In genomic region chr6:7166410-7167293, GRCh38 we compare ENCODE assay signal across 12 cellular contexts. TPM values are rescaled to one million over a fixed set of nuclear protein-coding genes. Genes with fewer than 3 reads are reported as not detected.
DNase-seq lines count a peak whose midpoint lies in the region; ATAC-seq lines count a peak whose summit lies in the region.
"Had no signal": no experiment of that assay in that cellular context is flagged by ENCODE, and none has a peak within 500 bp of the region (broad histone marks: within the 10 kb centered on the region; RNA-seq: fewer than 3 reads in every experiment).

No MANE protein-coding gene starts in this region.

- H3K9me3 Mint-ChIP-seq in dendritic cell treated with granulocyte-macrophage colony-stimulating factor and Interleukin-4, amounts not matched to agents 40 ng/mL and 50 ng/mL, for 4 days: no peaks in the 10 kb centered on the region
- H3K9me3 Mint-ChIP-seq in activated CD4-positive, alpha-beta T cell treated with anti-CD3 and anti-CD28 coated beads, Interleukin-2, amount 10 ng/mL, durations not matched to agents 24 days and 14 days: no peaks in the 10 kb centered on the region
- H3K9me3 Mint-ChIP-seq: CD4-positive, alpha-beta T cell had no signal

- H3K4me1 Mint-ChIP-seq in dendritic cell treated with granulocyte-macrophage colony-stimulating factor and Interleukin-4, amounts not matched to agents 40 ng/mL and 50 ng/mL, for 4 days (ENCODE audit: low read depth): peaks cover 92% of the 10 kb centered on the region
- peaks cover 9% of the 10 kb centered on the region for H3K4me1 Mint-ChIP-seq in activated CD4-positive, alpha-beta T cell treated with anti-CD3 and anti-CD28 coated beads, Interleukin-2, amount 10 ng/mL, durations not matched to agents 24 days and 14 days

- H3K27ac Mint-ChIP-seq in dendritic cell treated with granulocyte-macrophage colony-stimulating factor and Interleukin-4, amounts not matched to agents 40 ng/mL and 50 ng/mL, for 4 days: peak overlapping the region; percentile 82
- no peak overlapping the region for H3K27ac Mint-ChIP-seq in activated CD4-positive, alpha-beta T cell treated with anti-CD3 and anti-CD28 coated beads, Interleukin-2, amount 10 ng/mL, durations not matched to agents 24 days and 14 days
- H3K27ac Mint-ChIP-seq: activated CD8-positive, alpha-beta T cell treated with anti-CD3 and anti-CD28 coated beads, Interleukin-2, amount 10 ng/mL, durations not matched to agents 7 days and 5 days; CD4-positive, alpha-beta T cell had no signal

- intact Hi-C loops in dendritic cell treated with granulocyte-macrophage colony-stimulating factor and Interleukin-4, amounts not matched to agents 40 ng/mL and 50 ng/mL, for 4 days (cut with micrococcal nuclease): loop anchor here (5.0 kb wide), 1 partner anchor 39 kb away; no protein-coding TSS in a partner anchor
- intact Hi-C loops in activated CD4-positive, alpha-beta T cell treated with anti-CD3 and anti-CD28 coated beads, Interleukin-2, amount 10 ng/mL, durations not matched to agents 24 days and 14 days (cut with micrococcal nuclease): no loop called here

- no peaks in the 10 kb centered on the region for H3K36me3 ChIP-seq in muscle layer of duodenum (ENCODE audit: control insufficient read depth in 1 of 2, insufficient read depth in 2 of 2, low read length in 2 of 2)

- peak overlapping the region; percentile 53 for H3K27ac ChIP-seq in muscle layer of duodenum (ENCODE audit: low read length)
- H3K27ac ChIP-seq: KMS-11 had no signal

- no peaks in the 10 kb centered on the region for H3K27me3 Mint-ChIP-seq in dendritic cell treated with granulocyte-macrophage colony-stimulating factor and Interleukin-4, amounts not matched to agents 40 ng/mL and 50 ng/mL, for 4 days
- no peaks in the 10 kb centered on the region for H3K27me3 Mint-ChIP-seq in activated CD4-positive, alpha-beta T cell treated with anti-CD3 and anti-CD28 coated beads, Interleukin-2, amount 10 ng/mL, durations not matched to agents 24 days and 14 days
- H3K27me3 Mint-ChIP-seq: CD4-positive, alpha-beta T cell had no signal

- DNase-seq in AG20443 (ENCODE audit: low spot score): peak; percentile 71
- DNase-seq in NCI-H510A (lab: John Stamatoyannopoulos, UW): peak; percentile 37
- DNase-seq in activated CD4-positive, alpha-beta T cell treated with anti-CD3 and anti-CD28 coated beads, Interleukin-2, amount 10 ng/mL, durations not matched to agents 24 days and 14 days: no peak
- DNase-seq in NCI-H2227 (lab: John Stamatoyannopoulos, UW; ENCODE audit: unreplicated experiment): no peak
- DNase-seq: activated CD8-positive, alpha-beta T cell treated with anti-CD3 and anti-CD28 coated beads, Interleukin-2, amount 10 ng/mL, durations not matched to agents 7 days and 5 days; CD4-positive, alpha-beta T cell; stimulated activated CD4-positive, alpha-beta T cell treated with anti-CD3 and anti-CD28 coated beads, Interleukin-4, amount 100 ng/mL, for 24 hours had no signal

- H3K4me1 ChIP-seq in muscle layer of duodenum (ENCODE audit: control insufficient read depth in 1 of 2, insufficient read depth in 2 of 2, low read length in 2 of 2): peaks cover 42 to 70% of the 10 kb centered on the region in 2 donors

- peaks cover 73% of the 10 kb centered on the region for H3K36me3 Mint-ChIP-seq in dendritic cell treated with granulocyte-macrophage colony-stimulating factor and Interleukin-4, amounts not matched to agents 40 ng/mL and 50 ng/mL, for 4 days (ENCODE audit: low read depth)
- H3K36me3 Mint-ChIP-seq in activated CD4-positive, alpha-beta T cell treated with anti-CD3 and anti-CD28 coated beads, Interleukin-2, amount 10 ng/mL, durations not matched to agents 24 days and 14 days (ENCODE audit: low read depth): peaks cover 2% of the 10 kb centered on the region

- H3K4me3 Mint-ChIP-seq in dendritic cell treated with granulocyte-macrophage colony-stimulating factor and Interleukin-4, amounts not matched to agents 40 ng/mL and 50 ng/mL, for 4 days: no peak overlapping the region
- H3K4me3 Mint-ChIP-seq in activated CD4-positive, alpha-beta T cell treated with anti-CD3 and anti-CD28 coated beads, Interleukin-2, amount 10 ng/mL, durations not matched to agents 24 days and 14 days: no peak overlapping the region
- H3K4me3 Mint-ChIP-seq: activated CD8-positive, alpha-beta T cell treated with anti-CD3 and anti-CD28 coated beads, Interleukin-2, amount 10 ng/mL, durations not matched to agents 7 days and 5 days; CD4-positive, alpha-beta T cell had no signal

- no peak for ATAC-seq in GM19035 (IDR thresholded peaks at IDR 0.05; ENCODE audit: unreplicated experiment)
- no peak for ATAC-seq in GM18858 (IDR thresholded peaks at IDR 0.05; ENCODE audit: unreplicated experiment)
- ATAC-seq: activated CD8-positive, alpha-beta T cell treated with anti-CD3 and anti-CD28 coated beads, Interleukin-2, amount 10 ng/mL, durations not matched to agents 7 days and 5 days had no signal

- no peaks in the 10 kb centered on the region for H3K9me3 ChIP-seq in muscle layer of duodenum (ENCODE audit: control insufficient read depth in 1 of 2, low read length in 2 of 2)

- no peak overlapping the region for H3K4me3 ChIP-seq in muscle layer of duodenum (ENCODE audit: low read depth in 1 of 2, low read length in 2 of 2)

- no peaks in the 10 kb centered on the region for H3K27me3 ChIP-seq in muscle layer of duodenum (ENCODE audit: low read depth, low read length)

RNA-seq across cellular contexts. Expression of gene RREB1, which starts 58.9 kb away (rescaled TPM):
- total RNA-seq in activated CD4-positive, alpha-beta T cell treated with anti-CD3 and anti-CD28 coated beads, Interleukin-2, amount 10 ng/mL, durations not matched to agents 24 days and 14 days: 13.9 and 16.8 TPM in 2 replicates

Comparison
In these comparisons a context has a peak if more than half of its experiments do, and no peak if none do; other contexts are left out.
1. DNase-seq: peak in AG20443 (single experiment) and NCI-H510A (single experiment); none in activated CD4-positive, alpha-beta T cell treated with anti-CD3 and anti-CD28 coated beads, Interleukin-2, amount 10 ng/mL, durations not matched to agents 24 days and 14 days (single experiment) and NCI-H2227 (single experiment).